11 cellular contexts compared by ENCODE assay signal in genomic region chr1:17189632-17190525, GRCh38. TPM values are rescaled to one million over a fixed set of nuclear protein-coding genes. Genes with fewer than 3 reads are reported as not detected.
DNase-seq lines count a peak whose midpoint lies in the region; ATAC-seq and TF ChIP-seq lines count a peak whose summit lies in the region.
"Had no signal": no experiment of that assay in that cellular context is flagged by ENCODE, and none has a peak within 500 bp of the region (broad histone marks: within the 10 kb centered on the region; RNA-seq: fewer than 3 reads in every experiment).

No MANE protein-coding gene starts in this region.

- H3K14ac ChIP-seq in IMR-90 (replicated peaks; ENCODE audit: low read depth, low read length): peak overlapping the region; percentile 95

- peak overlapping the region; percentile 97 for H4K8ac ChIP-seq in IMR-90 (ENCODE audit: low read depth in 2 of 2, low read length in 2 of 2)

- no peak for TF ChIP-seq RAD21 in IMR-90 (IDR thresholded peaks at IDR 0.05; ENCODE audit: low read length)

- H2AK9ac ChIP-seq in IMR-90 (replicated peaks; ENCODE audit: low read depth, low read length, poor library complexity): peak overlapping the region; percentile 92

- peak overlapping the region; percentile 85 for H2AFZ ChIP-seq in IMR-90 (replicated peaks; ENCODE audit: low read length, poor library complexity)
- H2AFZ ChIP-seq in mammary epithelial cell (ENCODE audit: low read depth, low read length): peak overlapping the region; percentile 53

- H2AK5ac ChIP-seq in IMR-90 (ENCODE audit: low read depth, low read length): peak overlapping the region; percentile 96

- TF ChIP-seq EP300 in esophagus muscularis mucosa (IDR thresholded peaks at IDR 0.05): no peak

- H3K79me1 ChIP-seq in IMR-90 (ENCODE audit: low read depth in 1 of 2, low read length in 2 of 2): peaks cover 0 to 6% of the 10 kb centered on the region in 2 experiments; a peak in 1 of 4 replicates

- H2BK20ac ChIP-seq in IMR-90 (ENCODE audit: low read depth, low read length): peak overlapping the region; percentile 99

- TF ChIP-seq CTCF in IMR-90 (conservative IDR thresholded peaks at IDR 0.05; ENCODE audit: low read depth, low read length) (no peak), mammary epithelial cell (conservative IDR thresholded peaks at IDR 0.05 in 1 of 2, IDR thresholded peaks at IDR 0.05 in 1 of 2; ENCODE audit: extremely low read depth in 1 of 2, insufficient read depth in 1 of 2, low read depth in 1 of 2, low read length in 2 of 2) (no peak), left lung (IDR thresholded peaks at IDR 0.05) (no peak), esophagus muscularis mucosa (IDR thresholded peaks at IDR 0.05) (no peak)

- no peaks in the 10 kb centered on the region for H3K79me2 ChIP-seq in mammary epithelial cell (ENCODE audit: insufficient read depth, low read length)

- ATAC-seq in IMR-90 (ENCODE audit: low read depth): peak; percentile 96
- ATAC-seq in left lung: peak; percentile 33
- ATAC-seq in GM21576 (IDR thresholded peaks at IDR 0.05; ENCODE audit: unreplicated experiment): no peak

- TF ChIP-seq POLR2A in IMR-90 (IDR thresholded peaks at IDR 0.05; ENCODE audit: low read depth, low read length): no peak
- TF ChIP-seq POLR2A in esophagus muscularis mucosa (IDR thresholded peaks at IDR 0.05; ENCODE audit: low read depth): no peak

- H3K4me2 ChIP-seq in IMR-90 (ENCODE audit: low read depth, low read length): peak overlapping the region; percentile 6; the same call in 1 of the 2 replicates
- peak overlapping the region; percentile 52 for H3K4me2 ChIP-seq in mammary epithelial cell (ENCODE audit: insufficient read depth, low read depth, low read length)

- 97% methylated on average over 4 of the region's 12 CpGs; no CpG with 5 or more reads in 1 of the 2 experiments for WGBS in IMR-90 (ENCODE audit: extremely low coverage in 2 of 2, insufficient read length in 1 of 2), 2 experiments
- 34% methylated on average over 11 of the region's 12 CpGs for WGBS in mammary epithelial cell (ENCODE audit: low coverage, missing lambda C conversion rate)
- 91% methylated on average over 12 of the region's 12 CpGs for WGBS in esophagus muscularis mucosa

- H3K4me1 ChIP-seq in IMR-90 (ENCODE audit: control insufficient read depth, insufficient read depth, low read length) (peaks cover 9% of the 10 kb centered on the region), mammary epithelial cell (ENCODE audit: insufficient read depth, low read length) (peaks cover 61% of the 10 kb centered on the region), left lung (no peaks in the 10 kb centered on the region), esophagus muscularis mucosa (no peaks in the 10 kb centered on the region)
- H3K4me1 ChIP-seq: BE2C had no signal

- H3K36me3 ChIP-seq in IMR-90 (ENCODE audit: control insufficient read depth, insufficient read depth, low read length) (no peaks in the 10 kb centered on the region), mammary epithelial cell (ENCODE audit: insufficient read depth, low read length) (no peaks in the 10 kb centered on the region), left lung (no peaks in the 10 kb centered on the region), esophagus muscularis mucosa (no peaks in the 10 kb centered on the region)
- H3K36me3 ChIP-seq: BE2C had no signal

- H3K4ac ChIP-seq in IMR-90 (ENCODE audit: low read depth, low read length): peak overlapping the region; percentile 99

- POLR2A ChIA-PET in IMR-90 (lab: Charles Lee; ENCODE audit: unreplicated experiment): interaction anchor here (0.8 to 0.9 kb wide), 2 partner anchors 19 to 43 kb away, joined by 3 to 4 read pairs; no protein-coding TSS in a partner anchor

- peak overlapping the region; percentile 49 for H3K9ac ChIP-seq in IMR-90 (ENCODE audit: low read depth, low read length)
- H3K9ac ChIP-seq in mammary epithelial cell (ENCODE audit: insufficient read depth, low read length): peak overlapping the region; percentile 3

- CTCF ChIA-PET in IMR-90 (lab: Yijun Ruan, JAX) (no interaction called here), mammary epithelial cell (lab: Charles Lee; ENCODE audit: low non-redundant PET) (interaction anchor here (0.5 kb wide), 1 partner anchor 569 kb away, joined by 5 read pairs; no protein-coding TSS in a partner anchor)

- peaks cover 4% of the 10 kb centered on the region; the same call in 1 of the 2 replicates for H3K9me3 ChIP-seq in IMR-90 (ENCODE audit: control insufficient read depth, insufficient read depth, low read length)
- H3K9me3 ChIP-seq in mammary epithelial cell (replicated peaks; ENCODE audit: insufficient read depth, low read length): peaks cover 7% of the 10 kb centered on the region
- H3K9me3 ChIP-seq in left lung: peaks cover 0 to 11% of the 10 kb centered on the region in 2 donors
- peaks cover 0 to 3% (median 0%) of the 10 kb centered on the region in 4 donors for H3K9me3 ChIP-seq in esophagus muscularis mucosa
- H3K9me3 ChIP-seq: BE2C had no signal

- H4K5ac ChIP-seq in IMR-90 (ENCODE audit: low read depth, low read length): peak overlapping the region; percentile 97

- DNase-seq in ACHN (peak; percentile 98), IMR-90 (peak; percentile 92), mammary epithelial cell (peak; percentile 92), left lung (no peak), NCI-H2107 treated with DMSO at 0.1 percent for 48 hours (lab: John Stamatoyannopoulos, UW; ENCODE audit: unreplicated experiment) (no peak), NCI-H2029 treated with DMSO at 0.1 percent for 48 hours (lab: John Stamatoyannopoulos, UW) (no peak), esophagus muscularis mucosa (ENCODE audit: extremely low spot score) (no peak)
- DNase-seq: BE2C, T-helper 9 cell had no signal

- H3K18ac ChIP-seq in IMR-90 (ENCODE audit: low read depth, low read length): peak overlapping the region; percentile 88

- dilution Hi-C loops in IMR-90 (cut with HindIII; ENCODE audit: low sequenced_read_pairs, unreplicated experiment): no loop called here
- dilution Hi-C loops in mammary epithelial cell (cut with HindIII; ENCODE audit: low sequenced_read_pairs): loop anchor here (5.0 to 10.0 kb wide), 3 partner anchors 57 to 165 kb away; partner anchors contain the start of gene PADI3

- H2BK5ac ChIP-seq in IMR-90 (ENCODE audit: low read depth, low read length, poor library complexity, severe bottlenecking): peak overlapping the region; percentile 98

- peak overlapping the region; percentile 95 for H3K56ac ChIP-seq in IMR-90 (ENCODE audit: extremely low read depth, insufficient read depth, low read length)

- H3K27ac ChIP-seq in IMR-90 (ENCODE audit: insufficient read depth, low read length): peak overlapping the region; percentile 94
- peak overlapping the region; percentile 64 for H3K27ac ChIP-seq in mammary epithelial cell (ENCODE audit: insufficient read depth, low read depth, low read length)
- H3K27ac ChIP-seq in left lung: no peak overlapping the region
- H3K27ac ChIP-seq in esophagus muscularis mucosa (replicated peaks in 1 of 4): no peak overlapping the region

- intact Hi-C loops in IMR-90 (cut with micrococcal nuclease) (loop anchor here (1.0 kb wide), 1 partner anchor 62 kb away; no protein-coding TSS in a partner anchor), mammary epithelial cell (cut with micrococcal nuclease) (loop anchor here (1.0 to 2.0 kb wide), 3 partner anchors 25 to 62 kb away; no protein-coding TSS in a partner anchor), left lung (cut with DNase I) (no loop called here), esophagus muscularis mucosa (cut with DNase I) (no loop called here)

- H3K27me3 ChIP-seq in IMR-90 (ENCODE audit: control insufficient read depth, insufficient read depth, low read length): no peaks in the 10 kb centered on the region
- no peaks in the 10 kb centered on the region for H3K27me3 ChIP-seq in mammary epithelial cell (ENCODE audit: insufficient read depth, low read length)
- H3K27me3 ChIP-seq in left lung: peaks cover 0 to 22% of the 10 kb centered on the region in 2 donors
- H3K27me3 ChIP-seq in esophagus muscularis mucosa: peaks cover 0 to 41% (median 0%) of the 10 kb centered on the region in 4 donors
- H3K27me3 ChIP-seq: BE2C had no signal

- H3K9me1 ChIP-seq in IMR-90 (ENCODE audit: insufficient read depth, low read length): peaks cover 6% of the 10 kb centered on the region; the same call in 1 of the 2 replicates

- BruUV-seq in IMR-90 (replicated peaks; lab: Mats Ljungman, UMichigan): no TSS peak
- BruUV-seq in mammary epithelial cell (replicated peaks; lab: Mats Ljungman, UMichigan): TSS peak; percentile 95

- peak overlapping the region; percentile 89 for H3K23ac ChIP-seq in IMR-90 (ENCODE audit: low read depth, low read length)

- H4K20me1 ChIP-seq in IMR-90 (ENCODE audit: insufficient read depth, low read length): no peaks in the 10 kb centered on the region
- no peaks in the 10 kb centered on the region for H4K20me1 ChIP-seq in mammary epithelial cell (ENCODE audit: insufficient read depth, low read length)

- peak overlapping the region; percentile 100 for H2BK120ac ChIP-seq in IMR-90 (ENCODE audit: low read depth, low read length)

- in situ Hi-C loops in ACHN (cut with HindIII; ENCODE audit: low pct_ligation_motif_present, low pct_unique_long_range_greater_than_20kb, low sequenced_read_pairs) (no loop called here), IMR-90 (cut with MboI; ENCODE audit: low sequenced_read_pairs) (no loop called here), mammary epithelial cell (cut with MboI; ENCODE audit: low sequenced_read_pairs in 2 of 2) (no loop called here)

- H3K4me3 ChIP-seq in IMR-90 (ENCODE audit: insufficient read depth, low read depth, low read length) (no peak overlapping the region), mammary epithelial cell (replicated peaks in 1 of 3; ENCODE audit: insufficient read depth in 1 of 3, low read depth in 2 of 3, low read length in 3 of 3) (no peak overlapping the region), left lung (no peak overlapping the region), esophagus muscularis mucosa (no peak overlapping the region)

- peak overlapping the region; percentile 97; the same call in 2 of the 3 replicates for H2BK15ac ChIP-seq in IMR-90 (ENCODE audit: low read depth, low read length)

- peak overlapping the region; percentile 100 for H4K91ac ChIP-seq in IMR-90 (ENCODE audit: insufficient read depth, low read depth, low read length)

RNA-seq across cellular contexts. Expression of gene PADI1, which starts 15.0 kb away (rescaled TPM):
- total RNA-seq in IMR-90 (2012; rRNA removed) (not detected in 2 replicates), mammary epithelial cell (under 1 TPM; 0.17 to 0.40 TPM), left lung (not detected), esophagus muscularis mucosa (1 to 10 TPM in 1 of 4 donors, not detected in 3; 2.1 TPM)
- polyA plus RNA-seq in IMR-90 (2012; rRNA removed) (0.13 and 0.17 TPM in 2 replicates), mammary epithelial cell (0.32 TPM)
- 0.04 TPM in 1 of 2 replicates, not detected in the other for polyA plus RNA-seq in IMR-90 (2012; cell fraction: cytosol; rRNA removed)
- 0.14 and 0.21 TPM in 2 replicates for polyA plus RNA-seq in IMR-90 (2012; cell fraction: nucleus; rRNA removed; ENCODE audit: low replicate concordance)
- polyA minus RNA-seq in mammary epithelial cell: not detected
- total RNA-seq: endothelial cell of umbilical vein had no signal

RNA-seq across cellular contexts. Expression of gene PADI3, which starts 59.0 kb away (rescaled TPM):
- total RNA-seq in IMR-90 (2012; rRNA removed): not detected in 2 replicates
- polyA plus RNA-seq in IMR-90 (2012; rRNA removed): not detected in 2 replicates
- not detected in 2 replicates for polyA plus RNA-seq in IMR-90 (2012; cell fraction: cytosol; rRNA removed)
- 0.01 and 0.03 TPM in 2 replicates for polyA plus RNA-seq in IMR-90 (2012; cell fraction: nucleus; rRNA removed; ENCODE audit: low replicate concordance)
- total RNA-seq in mammary epithelial cell: 1 to 10 TPM; 1.3 to 7.7 TPM
- 6.9 TPM for polyA plus RNA-seq in mammary epithelial cell
- polyA minus RNA-seq in mammary epithelial cell: 15.9 TPM
- not detected for total RNA-seq in left lung
- not detected for total RNA-seq in esophagus muscularis mucosa
- total RNA-seq: endothelial cell of umbilical vein had no signal
- polyA plus RNA-seq: endothelial cell of umbilical vein had no signal

Comparison
In these comparisons a context has a peak if more than half of its experiments do, and no peak if none do; other contexts are left out.
1. DNase-seq: peak in ACHN (single experiment), IMR-90 (single experiment) and mammary epithelial cell (single experiment); none in left lung (0 of 2), NCI-H2107 treated with DMSO at 0.1 percent for 48 hours (single experiment), NCI-H2029 treated with DMSO at 0.1 percent for 48 hours (single experiment) and esophagus muscularis mucosa (single experiment).
2. H3K27ac ChIP-seq: peak in IMR-90 (single experiment) and mammary epithelial cell (single experiment); none in left lung (0 of 2) and esophagus muscularis mucosa (0 of 4).
3. intact Hi-C loops: an anchor here in IMR-90 (1.0 kb wide) and mammary epithelial cell (1.0 to 2.0 kb wide); none called in left lung and esophagus muscularis mucosa.